In the genomic region with DNA sequence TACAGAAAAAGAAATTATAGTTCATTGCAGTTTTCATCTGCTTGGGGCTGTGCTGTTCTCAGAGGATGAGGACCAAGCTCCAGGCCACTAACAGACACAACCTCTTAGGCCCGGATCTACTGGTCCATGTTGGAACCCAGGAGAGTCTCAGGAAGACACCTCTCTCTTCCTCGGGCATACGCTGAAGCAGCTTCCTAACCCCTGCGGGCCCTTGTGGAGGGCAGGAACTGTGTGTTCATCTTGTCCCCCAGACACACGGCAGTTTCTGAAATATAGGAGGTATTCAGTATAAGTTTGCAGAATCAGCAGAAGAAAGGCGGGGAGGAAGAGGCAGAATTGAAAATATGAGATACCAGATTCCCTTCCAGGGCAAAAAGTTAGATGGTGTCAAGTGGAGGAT, we compare ENCODE assay signal across 15 cellular contexts.
"Had no signal": no experiment of that assay in that cellular context is flagged by ENCODE, and none has a peak within 500 bp of the region (broad histone marks: within the 10 kb centered on the region; RNA-seq: fewer than 3 reads in every experiment).

No MANE protein-coding gene starts in this region.

- H3K36me3 Mint-ChIP-seq: activated naive CD4-positive, alpha-beta T cell treated with anti-CD3 and anti-CD28 coated beads, Interleukin-2, amount 50 U/mL, for 72 hours; naive B cell had no signal

- H3K4me1 Mint-ChIP-seq: activated B cell treated with CpG ODN at 0.5 μM for 24 hours; activated CD4-positive, alpha-beta memory T cell treated with anti-CD3 and anti-CD28 coated beads, Interleukin-2, amount 10 ng/mL, durations not matched to agents 7 days and 5 days; memory B cell; naive B cell had no signal

- H3K9me3 Mint-ChIP-seq: activated B cell treated with CpG ODN at 0.5 μM for 24 hours; activated CD4-positive, alpha-beta memory T cell treated with anti-CD3 and anti-CD28 coated beads, Interleukin-2, amount 10 ng/mL, durations not matched to agents 7 days and 5 days; activated naive CD4-positive, alpha-beta T cell treated with anti-CD3 and anti-CD28 coated beads, Interleukin-2, amount 50 U/mL, for 72 hours; stimulated activated naive CD8-positive, alpha-beta T cell treated with anti-CD3 and anti-CD28 coated beads, Interleukin-15, Interleukin-2, amounts not matched to agents 100 ng/mL and 50 ng/mL, for 24 hours; type B pancreatic cell had no signal

- H3K27ac Mint-ChIP-seq: activated B cell treated with CpG ODN at 0.5 μM for 24 hours; activated CD4-positive, alpha-beta memory T cell treated with anti-CD3 and anti-CD28 coated beads, Interleukin-2, amount 10 ng/mL, durations not matched to agents 7 days and 5 days; activated naive CD4-positive, alpha-beta T cell treated with anti-CD3 and anti-CD28 coated beads, Interleukin-2, amount 50 U/mL, for 72 hours; naive B cell; progenitor cell of endocrine pancreas; stimulated activated naive CD8-positive, alpha-beta T cell treated with anti-CD3 and anti-CD28 coated beads, Interleukin-15, Interleukin-2, amounts not matched to agents 100 ng/mL and 50 ng/mL, for 24 hours; type B pancreatic cell had no signal

- H3K4me3 ChIP-seq: SJSA1, suprapubic skin had no signal

- H3K9me3 ChIP-seq: SJSA1, suprapubic skin had no signal

- H3K27me3 ChIP-seq: SJSA1, suprapubic skin had no signal

- H3K4me3 Mint-ChIP-seq: activated B cell treated with CpG ODN at 0.5 μM for 24 hours; activated CD4-positive, alpha-beta memory T cell treated with anti-CD3 and anti-CD28 coated beads, Interleukin-2, amount 10 ng/mL, durations not matched to agents 7 days and 5 days; memory B cell; naive B cell; stimulated activated naive CD8-positive, alpha-beta T cell treated with anti-CD3 and anti-CD28 coated beads, Interleukin-15, Interleukin-2, amounts not matched to agents 100 ng/mL and 50 ng/mL, for 24 hours; type B pancreatic cell had no signal

- H3K36me3 ChIP-seq: SJSA1, suprapubic skin had no signal

- H3K27me3 Mint-ChIP-seq: activated B cell treated with CpG ODN at 0.5 μM for 24 hours; memory B cell; naive B cell; progenitor cell of endocrine pancreas; stimulated activated naive CD8-positive, alpha-beta T cell treated with anti-CD3 and anti-CD28 coated beads, Interleukin-15, Interleukin-2, amounts not matched to agents 100 ng/mL and 50 ng/mL, for 24 hours; type B pancreatic cell had no signal

- ATAC-seq: activated naive CD4-positive, alpha-beta T cell treated with anti-CD3 and anti-CD28 coated beads, Interleukin-2, amount 50 U/mL, for 72 hours; left colon had no signal

- DNase-seq: activated B cell treated with CpG ODN at 0.5 μM for 24 hours; activated CD4-positive, alpha-beta memory T cell treated with anti-CD3 and anti-CD28 coated beads, Interleukin-2, amount 10 ng/mL, durations not matched to agents 7 days and 5 days; activated CD4-positive, alpha-beta T cell treated with anti-CD3 and anti-CD28 coated beads for 48 hours; cortex of kidney; left colon; naive B cell; stimulated activated CD4-positive, alpha-beta T cell treated with anti-CD3 and anti-CD28 coated beads, Interleukin-4, amount 100 ng/mL, for 4 hours; T1000 had no signal

- H3K27ac ChIP-seq: SJSA1, suprapubic skin had no signal
